27 cellular contexts compared by ENCODE assay signal in the genomic region with DNA sequence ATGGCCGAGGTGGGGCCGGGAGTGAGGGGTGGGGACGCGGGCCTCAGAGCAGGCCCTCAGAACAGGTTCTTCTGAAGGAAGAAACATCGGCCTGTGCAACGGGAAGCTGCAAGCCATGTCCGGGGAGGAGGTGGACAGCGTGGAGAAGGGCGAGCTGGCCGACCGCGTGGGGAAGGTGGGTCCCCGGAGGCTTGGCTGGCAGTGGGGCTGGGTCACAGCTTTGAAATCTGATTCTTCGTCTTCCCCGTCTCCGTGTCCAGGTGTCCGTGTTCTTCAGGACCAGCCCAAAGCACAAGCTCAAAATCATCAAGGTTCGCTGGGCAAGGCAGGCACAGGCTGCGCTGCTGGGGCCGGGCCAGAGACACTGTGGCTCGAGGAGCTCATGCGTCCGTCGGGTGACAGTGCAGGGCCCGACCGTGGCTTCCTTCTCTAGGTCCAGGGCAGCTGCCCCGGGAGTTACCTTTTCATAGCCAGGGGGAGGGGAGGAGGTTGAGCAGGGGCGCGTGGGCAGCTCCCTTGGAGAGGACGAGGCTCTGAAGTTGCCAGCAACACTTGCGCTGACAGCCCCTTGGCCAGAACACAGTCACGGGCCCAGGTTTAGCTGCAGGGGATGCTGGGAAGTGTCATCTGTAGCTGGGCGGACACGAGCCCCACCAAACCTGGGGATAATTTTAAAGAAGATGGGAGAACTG. TPM values are rescaled to one million over a fixed set of nuclear protein-coding genes. Genes with fewer than 3 reads are reported as not detected.
DNase-seq lines count a peak whose midpoint lies in the region; ATAC-seq and TF ChIP-seq lines count a peak whose summit lies in the region.
"Had no signal": no experiment of that assay in that cellular context is flagged by ENCODE, and none has a peak within 500 bp of the region (broad histone marks: within the 10 kb centered on the region; RNA-seq: fewer than 3 reads in every experiment).

No MANE protein-coding gene starts in this region.

- intact Hi-C loops in natural killer cell (cut with micrococcal nuclease), result no loop called here

- H3K27ac ChIP-seq in endodermal cell (ENCODE audit: low read depth, low read length), result no peak overlapping the region
- H3K27ac ChIP-seq in osteoblast (ENCODE audit: low read depth, low read length), result no peak overlapping the region
- H3K27ac ChIP-seq: esophagus muscularis mucosa, foreskin keratinocyte, heart right ventricle had no signal

- H3K27me3 Mint-ChIP-seq in natural killer cell treated with Interleukin-12 subunit alpha and Interleukin-12 subunit beta and Interleukin-15 and Interleukin-18, amount 100 ng/mL, for 72 hours, result peaks cover 0 to 3% of the 10 kb centered on the region in 2 donors
- H3K27me3 Mint-ChIP-seq in natural killer cell (ENCODE audit: low read depth in 2 of 2), result no peaks in the 10 kb centered on the region
- H3K27me3 Mint-ChIP-seq in endodermal cell (ENCODE audit: insufficient read depth), result no peaks in the 10 kb centered on the region

- TF ChIP-seq CTCF in natural killer cell (IDR thresholded peaks at IDR 0.05), result no peak
- no peak for TF ChIP-seq CTCF in endodermal cell (conservative IDR thresholded peaks at IDR 0.05)
- no peak for TF ChIP-seq CTCF in osteoblast (IDR thresholded peaks at IDR 0.05; ENCODE audit: extremely low read depth, low read depth, low read length)

- H3K9ac ChIP-seq in endodermal cell (ENCODE audit: extremely low read depth, low read length, poor library complexity, severe bottlenecking), result no peak overlapping the region

- DNase-seq in natural killer cell treated with Interleukin-12 subunit alpha and Interleukin-12 subunit beta and Interleukin-15 and Interleukin-18, amount 100 ng/mL, for 72 hours (ENCODE audit: low spot score), result peak; percentile 54
- DNase-seq in natural killer cell (no peak), endodermal cell (peak; percentile 45), osteoblast (ENCODE audit: insufficient read length, low spot score, missing footprints) (peak; percentile 32), HK-2 (ENCODE audit: unreplicated experiment) (no peak), medulla oblongata (ENCODE audit: extremely low spot score) (no peak)
- DNase-seq in stimulated activated CD4-positive, alpha-beta T cell treated with anti-CD3 and anti-CD28 coated beads, Interleukin-12 subunit alpha, Interleukin-12 subunit beta, amount 100 ng/mL, for 4 hours, result no peak
- DNase-seq: activated CD4-positive, alpha-beta T cell treated with anti-CD3 and anti-CD28 coated beads, Interleukin-2, amount 50 U/mL, for 4 hours; activated naive CD4-positive, alpha-beta T cell; activated T-cell treated with anti-CD3 and anti-CD28 coated beads for 4 hours; amygdala; Calu3; DND-41; foreskin keratinocyte; HCEC 1CT; heart right ventricle; KBM-7; kidney glomerular epithelial cell; mammary epithelial cell; NCI-H1105; NCI-H187 treated with DMSO at 0.1 percent for 48 hours; NCI-H524 treated with DMSO at 0.1 percent for 48 hours; Right ventricle myocardium superior; stimulated activated CD4-positive, alpha-beta T cell treated with anti-CD3 and anti-CD28 coated beads, Interleukin-2, amount 100 ng/mL, for 48 hours had no signal

- H3K4me1 ChIP-seq in endodermal cell (ENCODE audit: control insufficient read depth, insufficient read depth, low read length) (no peaks in the 10 kb centered on the region), osteoblast (ENCODE audit: insufficient read depth, low read length) (no peaks in the 10 kb centered on the region)
- H3K4me1 ChIP-seq: esophagus muscularis mucosa, foreskin keratinocyte, heart right ventricle had no signal

- H3K9me3 ChIP-seq in endodermal cell (ENCODE audit: control insufficient read depth, low read length) (no peaks in the 10 kb centered on the region), osteoblast (ENCODE audit: low read depth, low read length) (no peaks in the 10 kb centered on the region)
- H3K9me3 ChIP-seq: esophagus muscularis mucosa, heart right ventricle had no signal

- H3K4me1 Mint-ChIP-seq in natural killer cell treated with Interleukin-12 subunit alpha and Interleukin-12 subunit beta and Interleukin-15 and Interleukin-18, amount 100 ng/mL, for 72 hours (ENCODE audit: low read depth in 2 of 2), result no peaks in the 10 kb centered on the region
- no peaks in the 10 kb centered on the region for H3K4me1 Mint-ChIP-seq in natural killer cell
- peaks cover 2% of the 10 kb centered on the region for H3K4me1 Mint-ChIP-seq in endodermal cell
- H3K4me1 Mint-ChIP-seq: WTC11 had no signal

- no peaks in the 10 kb centered on the region for H3K36me3 Mint-ChIP-seq in natural killer cell treated with Interleukin-12 subunit alpha and Interleukin-12 subunit beta and Interleukin-15 and Interleukin-18, amount 100 ng/mL, for 72 hours
- H3K36me3 Mint-ChIP-seq in natural killer cell (no peaks in the 10 kb centered on the region), endodermal cell (ENCODE audit: low read depth) (no peaks in the 10 kb centered on the region)
- H3K36me3 Mint-ChIP-seq: WTC11 had no signal

- no peak overlapping the region for H3K4me3 ChIP-seq in endodermal cell (ENCODE audit: low read length)
- no peak overlapping the region for H3K4me3 ChIP-seq in osteoblast (ENCODE audit: insufficient read depth, low read length)
- H3K4me3 ChIP-seq: esophagus muscularis mucosa, heart right ventricle had no signal

- no peak overlapping the region for H3K4me3 Mint-ChIP-seq in natural killer cell treated with Interleukin-12 subunit alpha and Interleukin-12 subunit beta and Interleukin-15 and Interleukin-18, amount 100 ng/mL, for 72 hours
- H3K4me3 Mint-ChIP-seq in natural killer cell (no peak overlapping the region), endodermal cell (no peak overlapping the region)
- H3K4me3 Mint-ChIP-seq: dendritic cell treated with granulocyte-macrophage colony-stimulating factor and Interleukin-4, amounts not matched to agents 40 ng/mL and 50 ng/mL, for 4 days; WTC11 had no signal

- no peaks in the 10 kb centered on the region for H3K9me3 Mint-ChIP-seq in natural killer cell treated with Interleukin-12 subunit alpha and Interleukin-12 subunit beta and Interleukin-15 and Interleukin-18, amount 100 ng/mL, for 72 hours
- H3K9me3 Mint-ChIP-seq in natural killer cell (no peaks in the 10 kb centered on the region), endodermal cell (no peaks in the 10 kb centered on the region)
- H3K9me3 Mint-ChIP-seq: dendritic cell treated with granulocyte-macrophage colony-stimulating factor and Interleukin-4, amounts not matched to agents 40 ng/mL and 50 ng/mL, for 4 days; WTC11 had no signal

- no peak overlapping the region for H3K4me2 ChIP-seq in osteoblast (ENCODE audit: insufficient read depth, low read length)

- H4K20me1 ChIP-seq in osteoblast (ENCODE audit: insufficient read depth, low read length), result no peaks in the 10 kb centered on the region

- peak in 1 of 2 donors; percentile 44 for ATAC-seq in natural killer cell treated with Interleukin-12 subunit alpha and Interleukin-12 subunit beta and Interleukin-15 and Interleukin-18, amount 100 ng/mL, for 72 hours
- ATAC-seq in natural killer cell, result no peak
- ATAC-seq: foreskin keratinocyte, WTC11 had no signal

- 91 to 94% methylated on average over 26 to 34 of the region's 34 CpGs for WGBS in endodermal cell (ENCODE audit: insufficient coverage in 1 of 2, insufficient read length in 1 of 2), 2 experiments

- H3K27ac Mint-ChIP-seq in natural killer cell treated with Interleukin-12 subunit alpha and Interleukin-12 subunit beta and Interleukin-15 and Interleukin-18, amount 100 ng/mL, for 72 hours, result no peak overlapping the region
- H3K27ac Mint-ChIP-seq in natural killer cell, result no peak overlapping the region
- H3K27ac Mint-ChIP-seq in endodermal cell, result peak overlapping the region; percentile 55
- H3K27ac Mint-ChIP-seq: dendritic cell treated with granulocyte-macrophage colony-stimulating factor and Interleukin-4, amounts not matched to agents 40 ng/mL and 50 ng/mL, for 4 days; WTC11 had no signal

- no peaks in the 10 kb centered on the region for H3K36me3 ChIP-seq in endodermal cell (ENCODE audit: control insufficient read depth, insufficient read depth, low read length)
- no peaks in the 10 kb centered on the region for H3K36me3 ChIP-seq in osteoblast (ENCODE audit: insufficient read depth, low read length)
- H3K36me3 ChIP-seq: esophagus muscularis mucosa, heart right ventricle had no signal

- no peaks in the 10 kb centered on the region for H3K27me3 ChIP-seq in endodermal cell (ENCODE audit: control insufficient read depth, insufficient read depth, low read length, poor library complexity, severe bottlenecking)
- no peaks in the 10 kb centered on the region for H3K27me3 ChIP-seq in osteoblast (ENCODE audit: insufficient read depth, low read length)
- H3K27me3 ChIP-seq: foreskin keratinocyte had no signal

- no peaks in the 10 kb centered on the region for H3K79me2 ChIP-seq in osteoblast (ENCODE audit: insufficient read depth, low read length)

- no peak overlapping the region for H2AFZ ChIP-seq in osteoblast (ENCODE audit: low read length)

RNA-seq across cellular contexts. Expression of a gene that starts 51.3 kb away (rescaled TPM):
- total RNA-seq in natural killer cell treated with Interleukin-12 subunit alpha and Interleukin-12 subunit beta and Interleukin-15 and Interleukin-18, amount 100 ng/mL, for 72 hours, result 10 to 100 TPM in 1 of 2 donors, 1 to 10 TPM in 1; 9.4 to 10.0 TPM
- total RNA-seq in natural killer cell, result 1 to 10 TPM; 4.8 to 8.5 (median 4.8) TPM
- 10 to 100 TPM; 30.3 to 34.9 TPM for total RNA-seq in endodermal cell
- 16.1 TPM for polyA plus RNA-seq in endodermal cell (2013, experiment 1 of 2)
- 12.1 TPM for polyA plus RNA-seq in endodermal cell (2013, experiment 2 of 2)
- total RNA-seq in osteoblast, result 24.2 and 27.7 TPM in 2 replicates

Comparison
In these comparisons a context has a peak if more than half of its experiments do, and no peak if none do; other contexts are left out.
1. DNase-seq: peak in natural killer cell treated with Interleukin-12 subunit alpha and Interleukin-12 subunit beta and Interleukin-15 and Interleukin-18, amount 100 ng/mL, for 72 hours (single experiment), endodermal cell (single experiment) and osteoblast (single experiment); none in natural killer cell (single experiment), HK-2 (single experiment), medulla oblongata (single experiment) and stimulated activated CD4-positive, alpha-beta T cell treated with anti-CD3 and anti-CD28 coated beads, Interleukin-12 subunit alpha, Interleukin-12 subunit beta, amount 100 ng/mL, for 4 hours (single experiment).